ENCODE assay signal across 16 cellular contexts in genomic region chr11:1563697-1564534, GRCh38. TPM values are rescaled to one million over a fixed set of nuclear protein-coding genes. Genes with fewer than 3 reads are reported as not detected.
DNase-seq lines count a peak whose midpoint lies in the region; ATAC-seq and TF ChIP-seq lines count a peak whose summit lies in the region.
"Had no signal": no experiment of that assay in that cellular context is flagged by ENCODE, and none has a peak within 500 bp of the region (broad histone marks: within the 10 kb centered on the region; RNA-seq: fewer than 3 reads in every experiment).

No MANE protein-coding gene starts in this region.

- dilution Hi-C loops in IMR-90 (cut with HindIII; ENCODE audit: low sequenced_read_pairs, unreplicated experiment): no loop called here

- H2AK9ac ChIP-seq in IMR-90 (replicated peaks; ENCODE audit: low read depth, low read length, poor library complexity): peak overlapping the region; percentile 90

- no peak for TF ChIP-seq RAD21 in IMR-90 (IDR thresholded peaks at IDR 0.05; ENCODE audit: low read length)

- H3K9me1 ChIP-seq in IMR-90 (ENCODE audit: insufficient read depth, low read length): peaks cover 14% of the 10 kb centered on the region

- peaks cover 13 to 60% (median 40%) of the 10 kb centered on the region in 11 experiments; a peak in 21 of 22 replicates for H3K27me3 ChIP-seq in BLaER1 treated with 17β-estradiol and CSF1 and Interleukin-3, amounts not matched to agents 10 nM and 100 nM
- H3K27me3 ChIP-seq in IMR-90 (ENCODE audit: control insufficient read depth, insufficient read depth, low read length): no peaks in the 10 kb centered on the region
- H3K27me3 ChIP-seq in psoas muscle (ENCODE audit: insufficient read depth in 3 of 3, low read length in 2 of 3): no peaks in the 10 kb centered on the region
- H3K27me3 ChIP-seq: BE2C had no signal

- no peak overlapping the region for H2BK15ac ChIP-seq in IMR-90 (ENCODE audit: low read depth, low read length)

- peaks cover 4 to 27% of the 10 kb centered on the region in 2 experiments; a peak in 2 of 4 replicates for H3K79me1 ChIP-seq in IMR-90 (ENCODE audit: low read depth in 1 of 2, low read length in 2 of 2)

- no peak overlapping the region for H3K14ac ChIP-seq in IMR-90 (replicated peaks; ENCODE audit: low read depth, low read length)

- no peak overlapping the region for H3K27ac ChIP-seq in BLaER1 treated with 17β-estradiol and CSF1 and Interleukin-3, amounts not matched to agents 10 nM and 100 nM
- H3K27ac ChIP-seq in IMR-90 (ENCODE audit: insufficient read depth, low read length) (no peak overlapping the region), psoas muscle (peak overlapping the region; percentile 16)

- peak overlapping the region in 6 of 11 experiments; percentile 3 to 43 (median 5); a peak in 3 of 22 replicates for H3K4me2 ChIP-seq in BLaER1 treated with 17β-estradiol and CSF1 and Interleukin-3, amounts not matched to agents 10 nM and 100 nM
- no peak overlapping the region; the same call in 1 of the 2 replicates for H3K4me2 ChIP-seq in IMR-90 (ENCODE audit: low read depth, low read length)

- H3K4me3 ChIP-seq in BLaER1 treated with 17β-estradiol and CSF1 and Interleukin-3, amounts not matched to agents 10 nM and 100 nM: no peak overlapping the region
- H3K4me3 ChIP-seq in IMR-90 (ENCODE audit: insufficient read depth, low read depth, low read length) (no peak overlapping the region), psoas muscle (no peak overlapping the region)

- H3K4ac ChIP-seq in IMR-90 (ENCODE audit: low read depth, low read length): peak overlapping the region; percentile 27; the same call in 1 of the 2 replicates

- no peak overlapping the region for H4K8ac ChIP-seq in IMR-90 (ENCODE audit: low read depth in 2 of 2, low read length in 2 of 2)

- no peak overlapping the region for H3K18ac ChIP-seq in IMR-90 (ENCODE audit: low read depth, low read length)

- no peak overlapping the region for H2BK120ac ChIP-seq in IMR-90 (ENCODE audit: low read depth, low read length)

- intact Hi-C loops in IMR-90 (cut with micrococcal nuclease): no loop called here
- intact Hi-C loops in psoas muscle (cut with DNase I): no loop called here

- peaks cover 36 to 100% (median 94%) of the 10 kb centered on the region in 11 experiments for H4K20me1 ChIP-seq in BLaER1 treated with 17β-estradiol and CSF1 and Interleukin-3, amounts not matched to agents 10 nM and 100 nM
- H4K20me1 ChIP-seq in IMR-90 (ENCODE audit: insufficient read depth, low read length): peaks cover 67% of the 10 kb centered on the region

- peaks cover 0 to 23% (median 12%) of the 10 kb centered on the region in 10 experiments; a peak in 10 of 20 replicates for H3K4me1 ChIP-seq in BLaER1 treated with 17β-estradiol and CSF1 and Interleukin-3, amounts not matched to agents 10 nM and 100 nM
- peaks cover 19% of the 10 kb centered on the region for H3K4me1 ChIP-seq in IMR-90 (ENCODE audit: control insufficient read depth, insufficient read depth, low read length)
- peaks cover 53% of the 10 kb centered on the region for H3K4me1 ChIP-seq in psoas muscle

- H2AK5ac ChIP-seq in IMR-90 (ENCODE audit: low read depth, low read length): peak overlapping the region; percentile 84; the same call in 1 of the 2 replicates

- TF ChIP-seq CTCF in IMR-90 (conservative IDR thresholded peaks at IDR 0.05; ENCODE audit: low read depth, low read length) (no peak), psoas muscle (IDR thresholded peaks at IDR 0.05) (no peak)

- no peak overlapping the region for H3K56ac ChIP-seq in IMR-90 (ENCODE audit: extremely low read depth, insufficient read depth, low read length)

- CTCF ChIA-PET in IMR-90 (lab: Yijun Ruan, JAX): interaction anchor here (1.5 to 2.0 kb wide), 2 partner anchors 11 to 17 kb away, joined by 5 to 7 read pairs; no protein-coding TSS in a partner anchor

- peak overlapping the region; percentile 51; the same call in 1 of the 2 replicates for H4K91ac ChIP-seq in IMR-90 (ENCODE audit: insufficient read depth, low read depth, low read length)

- no peak for TF ChIP-seq POLR2A in IMR-90 (IDR thresholded peaks at IDR 0.05; ENCODE audit: low read depth, low read length)

- H3K9ac ChIP-seq in BLaER1 treated with 17β-estradiol and CSF1 and Interleukin-3, amounts not matched to agents 10 nM and 100 nM: 0 out of 22 replicates have a peak overlapping the region, but pooled peaks of 1 of the 11 experiments have one; percentile 11
- H3K9ac ChIP-seq in IMR-90 (ENCODE audit: low read depth, low read length): no peak overlapping the region

- H2BK5ac ChIP-seq in IMR-90 (ENCODE audit: low read depth, low read length, poor library complexity, severe bottlenecking): no peak overlapping the region

- H3K36me3 ChIP-seq in BLaER1 treated with 17β-estradiol and CSF1 and Interleukin-3, amounts not matched to agents 10 nM and 100 nM: peaks cover 0 to 44% (median 0%) of the 10 kb centered on the region in 11 experiments; a peak in 3 of 22 replicates
- peaks cover 10% of the 10 kb centered on the region for H3K36me3 ChIP-seq in IMR-90 (ENCODE audit: control insufficient read depth, insufficient read depth, low read length)
- peaks cover 0 to 35% of the 10 kb centered on the region in 2 donors for H3K36me3 ChIP-seq in psoas muscle (ENCODE audit: insufficient read depth in 1 of 2, low read depth in 1 of 2)
- H3K36me3 ChIP-seq: BE2C had no signal

- in situ Hi-C loops in IMR-90 (cut with MboI; ENCODE audit: low sequenced_read_pairs): no loop called here

- H2AFZ ChIP-seq in IMR-90 (replicated peaks; ENCODE audit: low read length, poor library complexity): peak overlapping the region; percentile 32

- no TSS peak for BruUV-seq in IMR-90 (replicated peaks; lab: Mats Ljungman, UMichigan)

- H3K23ac ChIP-seq in IMR-90 (ENCODE audit: low read depth, low read length): 0 out of 2 replicates have a peak overlapping the region, but pooled peaks have one; percentile 11

- H3K9me3 ChIP-seq in BLaER1 treated with 17β-estradiol and CSF1 and Interleukin-3, amounts not matched to agents 10 nM and 100 nM (replicated peaks in 1 of 11): no peaks in the 10 kb centered on the region
- no peaks in the 10 kb centered on the region for H3K9me3 ChIP-seq in IMR-90 (ENCODE audit: control insufficient read depth, insufficient read depth, low read length)
- no peaks in the 10 kb centered on the region for H3K9me3 ChIP-seq in psoas muscle
- H3K9me3 ChIP-seq: BE2C had no signal

- ATAC-seq in IMR-90 (ENCODE audit: low read depth) (no peak; the same call in 1 of the 2 replicates), psoas muscle (no peak), GM21515 (IDR thresholded peaks at IDR 0.05; ENCODE audit: unreplicated experiment) (no peak)
- ATAC-seq: activated CD8-positive, alpha-beta memory T cell treated with anti-CD3 and anti-CD28 coated beads, Interleukin-2, amount 10 ng/mL, durations not matched to agents 7 days and 5 days; stimulated activated naive CD8-positive, alpha-beta T cell treated with anti-CD3 and anti-CD28 coated beads, Interleukin-15, amount 100 ng/mL, for 72 hours had no signal

- 92% methylated on average over 8 of the region's 29 CpGs; no CpG with 5 or more reads in 1 of the 2 experiments for WGBS in IMR-90 (ENCODE audit: extremely low coverage in 2 of 2, insufficient read length in 1 of 2), 2 experiments
- WGBS in psoas muscle, 3 donors: 79 to 86% (median 82%) methylated on average over 25 to 29 of the region's 29 CpGs

- POLR2A ChIA-PET in IMR-90 (lab: Charles Lee; ENCODE audit: unreplicated experiment): no interaction called here

- H2BK20ac ChIP-seq in IMR-90 (ENCODE audit: low read depth, low read length): no peak overlapping the region

- DNase-seq in IMR-90: no peak
- DNase-seq in ecto neural progenitor cell (ENCODE audit: low spot score): peak; percentile 43
- DNase-seq in psoas muscle: peak in 1 of 2 donors; percentile 47
- DNase-seq in NK-92 treated with Interleukin-12 subunit alpha and Interleukin-12 subunit beta, amount 100 ng/mL, for 24 hours (lab: John Stamatoyannopoulos, UW): no peak
- DNase-seq in stimulated activated naive CD4-positive, alpha-beta T cell treated with Interleukin-2 at 50 U/mL for 16 hours (lab: John Stamatoyannopoulos, UW): no peak
- DNase-seq: activated CD4-positive, CD25-positive, alpha-beta regulatory T cell treated with anti-CD3 and anti-CD28 coated beads, Interleukin-2, amount 50 U/mL, for 72 hours; activated CD8-positive, alpha-beta memory T cell treated with anti-CD3 and anti-CD28 coated beads, Interleukin-2, amount 10 ng/mL, durations not matched to agents 7 days and 5 days; activated naive CD4-positive, alpha-beta T cell; DMS153; NCI-H526 treated with DMSO at 0.1 percent for 48 hours; stimulated activated CD4-positive, alpha-beta T cell treated with anti-CD3 and anti-CD28 coated beads, Interleukin-12 subunit alpha, Interleukin-12 subunit beta, amount 100 ng/mL, for 4 hours; stimulated activated naive CD8-positive, alpha-beta T cell treated with anti-CD3 and anti-CD28 coated beads, Interleukin-15, amount 100 ng/mL, for 72 hours had no signal

- H4K5ac ChIP-seq in IMR-90 (ENCODE audit: low read depth, low read length): no peak overlapping the region

RNA-seq across cellular contexts. Expression of gene DUSP8, which starts 8.2 kb away (rescaled TPM):
- total RNA-seq in IMR-90 (2012; rRNA removed) (0.28 and 0.72 TPM in 2 replicates), psoas muscle (10 to 100 TPM in 3 of 4 donors, 1 to 10 TPM in 1; 9.9 to 15.2 (median 14.0) TPM)
- polyA plus RNA-seq in IMR-90 (2012; rRNA removed) (4.2 and 4.7 TPM in 2 replicates), psoas muscle (1 to 10 TPM; 1.0 to 4.4 (median 3.5) TPM)
- 2.4 and 4.6 TPM in 2 replicates for polyA plus RNA-seq in IMR-90 (2012; cell fraction: cytosol; rRNA removed)
- 12.8 and 22.4 TPM in 2 replicates for polyA plus RNA-seq in IMR-90 (2012; cell fraction: nucleus; rRNA removed; ENCODE audit: low replicate concordance)

RNA-seq across cellular contexts. Expression of gene KRTAP5-1, which starts 21.2 kb away (rescaled TPM):
- total RNA-seq in IMR-90 (2012; rRNA removed) (not detected in 2 replicates), psoas muscle (not detected)
- polyA plus RNA-seq in IMR-90 (2012; rRNA removed) (not detected in 2 replicates), psoas muscle (not detected)
- polyA plus RNA-seq in IMR-90 (2012; cell fraction: cytosol; rRNA removed): not detected in 2 replicates
- polyA plus RNA-seq in IMR-90 (2012; cell fraction: nucleus; rRNA removed; ENCODE audit: low replicate concordance): not detected in 2 replicates
- total RNA-seq: activated CD8-positive, alpha-beta memory T cell treated with anti-CD3 and anti-CD28 coated beads, Interleukin-2, amount 10 ng/mL, durations not matched to agents 7 days and 5 days; HT-29 had no signal

RNA-seq across cellular contexts. Expression of gene KRTAP5-2, which starts 34.2 kb away (rescaled TPM):
- total RNA-seq in IMR-90 (2012; rRNA removed) (not detected in 2 replicates), psoas muscle (not detected)
- polyA plus RNA-seq in IMR-90 (2012; rRNA removed) (not detected in 2 replicates), psoas muscle (not detected)
- polyA plus RNA-seq in IMR-90 (2012; cell fraction: cytosol; rRNA removed): not detected in 2 replicates
- not detected in 2 replicates for polyA plus RNA-seq in IMR-90 (2012; cell fraction: nucleus; rRNA removed; ENCODE audit: low replicate concordance)
- total RNA-seq: activated CD8-positive, alpha-beta memory T cell treated with anti-CD3 and anti-CD28 coated beads, Interleukin-2, amount 10 ng/mL, durations not matched to agents 7 days and 5 days; HT-29 had no signal

RNA-seq across cellular contexts. Expression of gene KRTAP5-3, which starts 44.3 kb away (rescaled TPM):
- not detected in 2 replicates for total RNA-seq in IMR-90 (2012; rRNA removed)
- polyA plus RNA-seq in IMR-90 (2012; rRNA removed): not detected in 2 replicates
- not detected in 2 replicates for polyA plus RNA-seq in IMR-90 (2012; cell fraction: cytosol; rRNA removed)
- polyA plus RNA-seq in IMR-90 (2012; cell fraction: nucleus; rRNA removed; ENCODE audit: low replicate concordance): not detected in 2 replicates
- not detected for total RNA-seq in psoas muscle
- polyA plus RNA-seq in psoas muscle: not detected
- total RNA-seq: activated CD8-positive, alpha-beta memory T cell treated with anti-CD3 and anti-CD28 coated beads, Interleukin-2, amount 10 ng/mL, durations not matched to agents 7 days and 5 days; HT-29 had no signal

RNA-seq across cellular contexts. Expression of gene KRTAP5-4, which starts 58.0 kb away (rescaled TPM):
- not detected in 2 replicates for total RNA-seq in IMR-90 (2012; rRNA removed)
- not detected in 2 replicates for polyA plus RNA-seq in IMR-90 (2012; rRNA removed)
- not detected in 2 replicates for polyA plus RNA-seq in IMR-90 (2012; cell fraction: cytosol; rRNA removed)
- not detected in 2 replicates for polyA plus RNA-seq in IMR-90 (2012; cell fraction: nucleus; rRNA removed; ENCODE audit: low replicate concordance)
- total RNA-seq in psoas muscle: not detected
- not detected for polyA plus RNA-seq in psoas muscle
- total RNA-seq: activated CD8-positive, alpha-beta memory T cell treated with anti-CD3 and anti-CD28 coated beads, Interleukin-2, amount 10 ng/mL, durations not matched to agents 7 days and 5 days; HT-29 had no signal
